In the genomic region with DNA sequence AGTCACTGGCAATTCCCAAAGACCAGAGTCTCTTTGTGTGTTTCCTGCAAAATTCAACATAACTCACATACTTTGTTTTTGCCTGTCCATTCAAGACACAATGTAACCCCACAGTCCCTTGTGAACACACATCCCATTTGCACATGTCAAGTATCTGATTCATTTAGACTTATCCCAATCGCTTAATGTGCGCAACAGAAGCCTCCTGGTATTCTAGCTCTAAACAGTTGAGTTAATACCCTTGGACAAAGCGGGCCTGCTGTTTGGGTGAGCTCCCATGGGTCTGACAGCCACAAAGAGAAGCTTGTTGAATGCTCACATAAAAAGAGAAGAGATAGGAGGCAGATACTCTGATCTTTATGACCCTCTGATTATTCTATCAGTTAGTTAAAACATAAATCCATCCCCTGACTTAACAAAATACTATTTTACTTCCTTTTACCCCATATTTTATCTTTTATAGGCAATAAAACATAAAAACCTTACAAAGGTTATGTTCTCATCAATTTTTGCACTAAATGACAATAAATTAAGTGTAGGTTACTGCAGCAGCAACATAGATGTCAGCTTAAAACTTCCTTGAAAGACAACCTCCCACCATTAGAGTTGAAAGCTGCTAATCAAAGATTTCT, we compare ENCODE assay signal across 1 cellular context.
TF ChIP-seq lines count a peak whose summit lies in the region.

No MANE protein-coding gene starts in this region.

TF ChIP-seq in HEK293, 187 proteins besides CTCF, POLR2A, EP300 and RAD21 (continued from another document):
- TF ChIP-seq ZNF596 (tag by site-specific recombination; IDR thresholded peaks at IDR 0.05) (no peak), ZNF654 (tag by site-specific recombination; IDR thresholded peaks at IDR 0.05; ENCODE audit: low read depth) (no peak), KLF16 (tag by site-specific recombination; IDR thresholded peaks at IDR 0.05) (no peak)
TF ChIP-seq in HEK293: peak in this region for 4.
